23 cellular contexts compared by ENCODE assay signal in the genomic region with DNA sequence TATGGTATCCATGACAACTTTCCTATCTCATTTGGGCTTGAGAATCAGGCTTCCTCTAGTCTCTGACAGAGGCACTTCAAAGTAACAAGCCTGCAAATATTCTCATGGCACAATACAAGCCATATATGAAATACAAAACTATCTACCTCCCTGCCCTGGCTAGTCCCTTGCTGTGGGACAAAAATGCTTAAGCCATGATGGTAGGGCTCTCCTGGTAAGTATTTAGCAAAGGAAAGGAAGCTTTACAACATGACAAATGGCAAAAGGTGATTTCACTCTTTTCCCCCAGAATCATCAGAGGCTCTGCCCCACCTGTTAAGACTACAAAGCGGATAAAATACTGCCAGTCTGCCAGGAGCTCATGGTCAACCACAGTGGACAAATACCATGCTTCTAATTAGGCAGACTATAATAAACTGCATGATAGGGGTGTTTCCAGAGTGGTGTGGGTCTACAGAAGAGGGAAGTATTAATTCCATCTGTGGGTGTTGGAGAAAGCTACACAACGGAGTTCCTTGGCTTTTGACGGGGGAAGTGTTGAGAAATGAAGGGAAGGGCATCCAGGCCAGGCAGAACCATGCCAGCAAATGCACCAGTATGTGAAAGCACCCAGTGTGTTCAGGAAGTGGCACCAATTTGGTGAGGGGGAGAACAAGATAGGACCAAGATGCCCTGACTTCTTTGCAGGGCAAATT.
A peak's percentile ranks its signal among the peaks of the same experiment; 100 is the strongest.
DNase-seq lines count a peak whose midpoint lies in the region; ATAC-seq and TF ChIP-seq lines count a peak whose summit lies in the region.
"Had no signal": no experiment of that assay in that cellular context is flagged by ENCODE, and none has a peak within 500 bp of the region (broad histone marks: within the 10 kb centered on the region; RNA-seq: fewer than 3 reads in every experiment).

No MANE protein-coding gene starts in this region.

- H3K27me3 Mint-ChIP-seq in type B pancreatic cell (no peaks in the 10 kb centered on the region), immature natural killer cell (ENCODE audit: low read depth in 3 of 3) (peaks cover 4 to 8% (median 5%) of the 10 kb centered on the region in 3 donors)

- TF ChIP-seq CTCF in type B pancreatic cell (conservative IDR thresholded peaks at IDR 0.05): no peak

- H3K27ac Mint-ChIP-seq in type B pancreatic cell (peak overlapping the region; percentile 84), immature natural killer cell (no peak overlapping the region)
- H3K27ac Mint-ChIP-seq: activated naive CD4-positive, alpha-beta T cell treated with anti-CD3 and anti-CD28 coated beads, Interleukin-2, amount 50 U/mL, for 24 hours; CD4-positive, alpha-beta memory T cell; natural killer cell treated with Interleukin-12 subunit alpha and Interleukin-12 subunit beta and Interleukin-15 and Interleukin-18, amount 100 ng/mL, for 72 hours had no signal

- H3K9me3 ChIP-seq in SK-N-MC (ENCODE audit: low read depth, low read length): no peaks in the 10 kb centered on the region
- H3K9me3 ChIP-seq: prostate gland, tibial nerve had no signal

- H3K27ac ChIP-seq in SK-N-MC: peak overlapping the region; percentile 85
- H3K27ac ChIP-seq: epithelial cell of prostate, prostate gland had no signal

- peaks cover 10% of the 10 kb centered on the region for H3K4me1 Mint-ChIP-seq in type B pancreatic cell (ENCODE audit: unreplicated experiment)
- H3K4me1 Mint-ChIP-seq in immature natural killer cell: no peaks in the 10 kb centered on the region
- H3K4me1 Mint-ChIP-seq: activated naive CD4-positive, alpha-beta T cell treated with anti-CD3 and anti-CD28 coated beads, Interleukin-2, amount 50 U/mL, for 24 hours; brain; CD4-positive, alpha-beta memory T cell had no signal

- DNase-seq in NCI-H2227 (lab: John Stamatoyannopoulos, UW; ENCODE audit: unreplicated experiment): peak; percentile 20
- no peak for DNase-seq in NCI-H2227 treated with DMSO at 0.1 percent for 48 hours (lab: John Stamatoyannopoulos, UW)
- DNase-seq in SK-N-MC (ENCODE audit: low read depth, low spot score): no peak
- peak; percentile 14 for DNase-seq in fibroblast of gingiva (ENCODE audit: low read depth)
- DNase-seq in type B pancreatic cell (ENCODE audit: extremely low spot score, unreplicated experiment): no peak
- DNase-seq in immature natural killer cell: no peak
- DNase-seq: ACHN; activated CD4-positive, alpha-beta T cell treated with anti-CD3 and anti-CD28 coated beads, Interleukin-2, amount 50 U/mL, for 48 hours; activated T-cell treated with anti-CD3 and anti-CD28 coated beads, Interleukin-2, amount 50 U/mL, for 48 hours; CD4-positive, alpha-beta memory T cell; dermis blood vessel endothelial cell; DND-41; NCI-H524 treated with DMSO at 0.1 percent for 48 hours had no signal

- no peak overlapping the region for H3K9ac ChIP-seq in SK-N-MC (ENCODE audit: insufficient read length)

- H3K4me3 Mint-ChIP-seq in type B pancreatic cell (no peak overlapping the region), immature natural killer cell (no peak overlapping the region)
- H3K4me3 Mint-ChIP-seq: activated naive CD4-positive, alpha-beta T cell treated with anti-CD3 and anti-CD28 coated beads, Interleukin-2, amount 50 U/mL, for 24 hours; brain; CD4-positive, alpha-beta memory T cell; natural killer cell treated with Interleukin-12 subunit alpha and Interleukin-12 subunit beta and Interleukin-15 and Interleukin-18, amount 100 ng/mL, for 72 hours had no signal

- ATAC-seq in GM18511 (IDR thresholded peaks at IDR 0.05; ENCODE audit: unreplicated experiment): no peak
- no peak for ATAC-seq in HG03159 (IDR thresholded peaks at IDR 0.05; ENCODE audit: unreplicated experiment)
- ATAC-seq: HCT116; natural killer cell treated with Interleukin-12 subunit alpha and Interleukin-12 subunit beta and Interleukin-15 and Interleukin-18, amount 100 ng/mL, for 72 hours; Panc1 had no signal

- no peaks in the 10 kb centered on the region for H3K36me3 Mint-ChIP-seq in type B pancreatic cell
- no peaks in the 10 kb centered on the region for H3K36me3 Mint-ChIP-seq in immature natural killer cell
- H3K36me3 Mint-ChIP-seq: activated naive CD4-positive, alpha-beta T cell treated with anti-CD3 and anti-CD28 coated beads, Interleukin-2, amount 50 U/mL, for 24 hours; brain; CD4-positive, alpha-beta memory T cell; natural killer cell treated with Interleukin-12 subunit alpha and Interleukin-12 subunit beta and Interleukin-15 and Interleukin-18, amount 100 ng/mL, for 72 hours had no signal

- 0 out of 2 replicates have a peak overlapping the region, but pooled peaks have one; percentile 12 for H3K4me3 ChIP-seq in SK-N-MC
- H3K4me3 ChIP-seq: prostate gland, tibial nerve had no signal

- H3K9me3 Mint-ChIP-seq in type B pancreatic cell (no peaks in the 10 kb centered on the region), immature natural killer cell (peaks cover 0 to 2% (median 0%) of the 10 kb centered on the region in 6 donors)
- H3K9me3 Mint-ChIP-seq: activated naive CD4-positive, alpha-beta T cell treated with anti-CD3 and anti-CD28 coated beads, Interleukin-2, amount 50 U/mL, for 24 hours; brain; CD4-positive, alpha-beta memory T cell; natural killer cell treated with Interleukin-12 subunit alpha and Interleukin-12 subunit beta and Interleukin-15 and Interleukin-18, amount 100 ng/mL, for 72 hours had no signal

- no peaks in the 10 kb centered on the region for H3K36me3 ChIP-seq in SK-N-MC (ENCODE audit: insufficient read depth, low read length)
- H3K36me3 ChIP-seq: prostate gland, tibial nerve had no signal

Comparison
In these comparisons a context has a peak if more than half of its experiments do, and no peak if none do; other contexts are left out.
1. DNase-seq: peak in NCI-H2227 (single experiment) and fibroblast of gingiva (single experiment); none in NCI-H2227 treated with DMSO at 0.1 percent for 48 hours (single experiment), SK-N-MC (single experiment), type B pancreatic cell (single experiment) and immature natural killer cell (0 of 3).